In the genomic region with DNA sequence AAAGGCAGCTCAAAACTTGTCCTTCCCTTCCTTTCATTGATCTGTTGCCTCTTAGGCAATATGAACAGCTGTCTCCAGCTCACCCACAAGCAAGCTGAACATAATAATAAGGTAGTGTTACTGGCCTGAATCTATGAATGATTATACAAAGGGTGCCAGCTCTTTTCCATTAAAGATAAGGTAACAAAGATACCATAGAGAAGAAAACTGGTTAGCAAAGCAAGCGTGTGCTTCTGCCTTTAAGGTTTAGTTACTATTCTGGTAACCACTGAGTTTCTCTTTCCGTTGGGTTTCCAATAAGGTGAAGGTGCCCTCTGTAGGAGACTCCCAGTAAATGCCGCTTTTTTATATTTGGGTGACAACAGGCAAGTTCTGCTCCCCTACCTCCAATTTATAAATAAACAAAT, we compare ENCODE assay signal across 8 cellular contexts. TPM values are rescaled to one million over a fixed set of nuclear protein-coding genes. Genes with fewer than 3 reads are reported as not detected.
A peak's percentile ranks its signal among the peaks of the same experiment; 100 is the strongest.
DNase-seq lines count a peak whose midpoint lies in the region; ATAC-seq, FAIRE-seq and TF ChIP-seq lines count a peak whose summit lies in the region.

No MANE protein-coding gene starts in this region.

- DNase-seq in GM12891 (ENCODE audit: insufficient read length, low spot score) (no peak), Panc1 (ENCODE audit: low read depth, low spot score) (peak; percentile 7), esophagus muscularis mucosa (ENCODE audit: extremely low spot score) (no peak)
- DNase-seq in stimulated activated effector memory CD8-positive, alpha-beta T cell treated with anti-CD3 and anti-CD28 coated beads, Interleukin-12 subunit alpha, Interleukin-12 subunit beta, amount 100 ng/mL, for 72 hours (ENCODE audit: low spot score in 2 of 2): no peak
- DNase-seq in activated T-helper 2 cell treated with anti-CD3 and anti-CD28 coated beads, Interferon-gamma antibody, Interleukin-2, Interleukin-4, amounts not matched to agents 10 μg/mL and 5 μg/mL and 100 μg/mL, durations not matched to agents 14 hours and 24 hours and 36 hours (ENCODE audit: low spot score): no peak

- no peaks in the 10 kb centered on the region for H3K9me3 ChIP-seq in HUES64 (ENCODE audit: insufficient read depth, low read depth, low read length)
- no peaks in the 10 kb centered on the region for H3K9me3 ChIP-seq in Panc1 (ENCODE audit: control insufficient read depth, insufficient read depth, low read depth, low read length)
- peaks cover 0 to 3% (median 0%) of the 10 kb centered on the region in 4 donors for H3K9me3 ChIP-seq in esophagus muscularis mucosa
- no peaks in the 10 kb centered on the region for H3K9me3 ChIP-seq in parathyroid adenoma (ENCODE audit: control insufficient read depth, low read length)

- no peak overlapping the region for H3K4me2 ChIP-seq in parathyroid adenoma (ENCODE audit: low read length)

- peak; percentile 76 for FAIRE-seq in GM12891 (lab: Jason Lieb, UNC)

- TF ChIP-seq POLR2A in GM12891 (IDR thresholded peaks at IDR 0.05; ENCODE audit: low read depth, low read length) (no peak), esophagus muscularis mucosa (IDR thresholded peaks at IDR 0.05; ENCODE audit: low read depth) (no peak)

- ATAC-seq in GM21723 (IDR thresholded peaks at IDR 0.05; ENCODE audit: unreplicated experiment): peak; percentile 97
- peak; percentile 60; the same call in 1 of the 2 replicates for ATAC-seq in Panc1
- ATAC-seq in stimulated activated effector memory CD8-positive, alpha-beta T cell treated with anti-CD3 and anti-CD28 coated beads, Interleukin-12 subunit alpha, Interleukin-12 subunit beta, amount 100 ng/mL, for 72 hours: no peak

- peaks cover 3% of the 10 kb centered on the region for H3K79me2 ChIP-seq in parathyroid adenoma

- no peak overlapping the region for H3K27ac Mint-ChIP-seq in stimulated activated effector memory CD8-positive, alpha-beta T cell treated with anti-CD3 and anti-CD28 coated beads, Interleukin-12 subunit alpha, Interleukin-12 subunit beta, amount 100 ng/mL, for 72 hours
- no peak overlapping the region for H3K27ac Mint-ChIP-seq in activated T-helper 2 cell treated with anti-CD3 and anti-CD28 coated beads, Interferon-gamma antibody, Interleukin-2, Interleukin-4, amounts not matched to agents 10 μg/mL and 5 μg/mL and 100 μg/mL, durations not matched to agents 14 hours and 24 hours and 36 hours

- H3K27me3 ChIP-seq in HUES64 (ENCODE audit: insufficient read depth, low read length): no peaks in the 10 kb centered on the region
- H3K27me3 ChIP-seq in Panc1 (ENCODE audit: control insufficient read depth, insufficient read depth, low read length): no peaks in the 10 kb centered on the region
- H3K27me3 ChIP-seq in esophagus muscularis mucosa: no peaks in the 10 kb centered on the region
- H3K27me3 ChIP-seq in parathyroid adenoma (ENCODE audit: control insufficient read depth, insufficient read depth, low read length): no peaks in the 10 kb centered on the region

- no peaks in the 10 kb centered on the region for H3K36me3 ChIP-seq in HUES64 (ENCODE audit: insufficient read depth, low read length)
- H3K36me3 ChIP-seq in Panc1 (ENCODE audit: control insufficient read depth, insufficient read depth, low read length): no peaks in the 10 kb centered on the region
- H3K36me3 ChIP-seq in esophagus muscularis mucosa: no peaks in the 10 kb centered on the region
- H3K36me3 ChIP-seq in parathyroid adenoma (ENCODE audit: control insufficient read depth, insufficient read depth, low read length): no peaks in the 10 kb centered on the region

- intact Hi-C loops in Panc1 (cut with micrococcal nuclease; ENCODE audit: unreplicated experiment) (no loop called here), esophagus muscularis mucosa (cut with DNase I) (no loop called here)
- intact Hi-C loops in activated T-helper 2 cell treated with anti-CD3 and anti-CD28 coated beads, Interferon-gamma antibody, Interleukin-2, Interleukin-4, amounts not matched to agents 10 μg/mL and 5 μg/mL and 100 μg/mL, durations not matched to agents 14 hours and 24 hours and 36 hours (cut with micrococcal nuclease): loop anchor here (5.0 to 10.0 kb wide), 4 partner anchors 414 to 1264 kb away; no protein-coding TSS in a partner anchor

- in situ Hi-C loops in Panc1 (cut with HindIII; ENCODE audit: low pct_unique_long_range_greater_than_20kb, low sequenced_read_pairs): no loop called here

- H3K4me3 Mint-ChIP-seq in stimulated activated effector memory CD8-positive, alpha-beta T cell treated with anti-CD3 and anti-CD28 coated beads, Interleukin-12 subunit alpha, Interleukin-12 subunit beta, amount 100 ng/mL, for 72 hours: no peak overlapping the region
- no peak overlapping the region for H3K4me3 Mint-ChIP-seq in activated T-helper 2 cell treated with anti-CD3 and anti-CD28 coated beads, Interferon-gamma antibody, Interleukin-2, Interleukin-4, amounts not matched to agents 10 μg/mL and 5 μg/mL and 100 μg/mL, durations not matched to agents 14 hours and 24 hours and 36 hours (ENCODE audit: low read depth)

- H2AFZ ChIP-seq in parathyroid adenoma: no peak overlapping the region

- H3K27me3 Mint-ChIP-seq in activated T-helper 2 cell treated with anti-CD3 and anti-CD28 coated beads, Interferon-gamma antibody, Interleukin-2, Interleukin-4, amounts not matched to agents 10 μg/mL and 5 μg/mL and 100 μg/mL, durations not matched to agents 14 hours and 24 hours and 36 hours (ENCODE audit: low read depth): peaks cover 14% of the 10 kb centered on the region

- CTCF ChIA-PET in Panc1 (lab: Charles Lee): no interaction called here

- H3K36me3 Mint-ChIP-seq in stimulated activated effector memory CD8-positive, alpha-beta T cell treated with anti-CD3 and anti-CD28 coated beads, Interleukin-12 subunit alpha, Interleukin-12 subunit beta, amount 100 ng/mL, for 72 hours: no peaks in the 10 kb centered on the region
- H3K36me3 Mint-ChIP-seq in activated T-helper 2 cell treated with anti-CD3 and anti-CD28 coated beads, Interferon-gamma antibody, Interleukin-2, Interleukin-4, amounts not matched to agents 10 μg/mL and 5 μg/mL and 100 μg/mL, durations not matched to agents 14 hours and 24 hours and 36 hours (ENCODE audit: low read depth): no peaks in the 10 kb centered on the region

- no peak for TF ChIP-seq EP300 in esophagus muscularis mucosa (IDR thresholded peaks at IDR 0.05)

- 10% methylated on average over 2 of the region's 3 CpGs for WGBS in HUES64
- WGBS in esophagus muscularis mucosa: 10% methylated on average over 3 of the region's 3 CpGs

- H3K4me3 ChIP-seq in HUES64 (ENCODE audit: low read length) (no peak overlapping the region), Panc1 (ENCODE audit: low read depth in 2 of 2, low read length in 2 of 2) (no peak overlapping the region), esophagus muscularis mucosa (no peak overlapping the region), parathyroid adenoma (ENCODE audit: low read depth, low read length) (no peak overlapping the region)

- H3K9me3 Mint-ChIP-seq in stimulated activated effector memory CD8-positive, alpha-beta T cell treated with anti-CD3 and anti-CD28 coated beads, Interleukin-12 subunit alpha, Interleukin-12 subunit beta, amount 100 ng/mL, for 72 hours: peaks cover 3% of the 10 kb centered on the region
- H3K9me3 Mint-ChIP-seq in activated T-helper 2 cell treated with anti-CD3 and anti-CD28 coated beads, Interferon-gamma antibody, Interleukin-2, Interleukin-4, amounts not matched to agents 10 μg/mL and 5 μg/mL and 100 μg/mL, durations not matched to agents 14 hours and 24 hours and 36 hours: no peaks in the 10 kb centered on the region

- POLR2A ChIA-PET in Panc1 (lab: Charles Lee): no interaction called here

- no TSS peak for BruUV-seq in Panc1 (replicated peaks; lab: Mats Ljungman, UMichigan)

- H3K9ac ChIP-seq in HUES64 (ENCODE audit: low read depth, low read length) (peak overlapping the region; percentile 48; the same call in 1 of the 2 replicates), parathyroid adenoma (no peak overlapping the region)

- peaks cover 52% of the 10 kb centered on the region for H3K4me1 ChIP-seq in HUES64 (ENCODE audit: insufficient read depth, low read length)
- no peaks in the 10 kb centered on the region for H3K4me1 ChIP-seq in Panc1 (ENCODE audit: control insufficient read depth, insufficient read depth, low read length)
- H3K4me1 ChIP-seq in esophagus muscularis mucosa: no peaks in the 10 kb centered on the region
- H3K4me1 ChIP-seq in parathyroid adenoma: no peaks in the 10 kb centered on the region

- TF ChIP-seq CTCF in Panc1 (IDR thresholded peaks at IDR 0.05) (peak; percentile 55; the same call in 1 of the 2 replicates), esophagus muscularis mucosa (IDR thresholded peaks at IDR 0.05) (peak; percentile 19 to 46 (median 29)), parathyroid adenoma (IDR thresholded peaks at IDR 0.05) (peak; percentile 40)

- H3K27ac ChIP-seq in HUES64 (ENCODE audit: low read depth, low read length): peak overlapping the region; percentile 50; the same call in 1 of the 2 replicates
- H3K27ac ChIP-seq in Panc1 (ENCODE audit: low read length): no peak overlapping the region
- no peak overlapping the region for H3K27ac ChIP-seq in esophagus muscularis mucosa (replicated peaks in 1 of 4)
- H3K27ac ChIP-seq in parathyroid adenoma: no peak overlapping the region

- no peaks in the 10 kb centered on the region for H3K4me1 Mint-ChIP-seq in stimulated activated effector memory CD8-positive, alpha-beta T cell treated with anti-CD3 and anti-CD28 coated beads, Interleukin-12 subunit alpha, Interleukin-12 subunit beta, amount 100 ng/mL, for 72 hours
- H3K4me1 Mint-ChIP-seq in activated T-helper 2 cell treated with anti-CD3 and anti-CD28 coated beads, Interferon-gamma antibody, Interleukin-2, Interleukin-4, amounts not matched to agents 10 μg/mL and 5 μg/mL and 100 μg/mL, durations not matched to agents 14 hours and 24 hours and 36 hours (ENCODE audit: low read depth): peaks cover 8% of the 10 kb centered on the region

TF ChIP-seq in GM12891, 5 proteins besides CTCF, POLR2A, EP300 and RAD21:
- TF ChIP-seq PAX5 (IDR thresholded peaks at IDR 0.05; ENCODE audit: insufficient read depth, low read length, severe bottlenecking) (no peak), TAF1 (IDR thresholded peaks at IDR 0.05; ENCODE audit: low read depth, low read length) (no peak), SPI1 (IDR thresholded peaks at IDR 0.05; ENCODE audit: low read depth, low read length) (no peak), POU2F2 (IDR thresholded peaks at IDR 0.05; ENCODE audit: low read depth, low read length) (no peak), POLR2AphosphoS5 (IDR thresholded peaks at IDR 0.05; ENCODE audit: low read depth, low read length) (no peak)
TF ChIP-seq in GM12891: peak in this region for 0.

RNA-seq across cellular contexts. Expression of gene DACH1, which starts 12.1 kb away (rescaled TPM):
- not detected for polyA plus RNA-seq in GM12891 (2012; ENCODE audit: low read depth, missing spikeins)
- 4.6 TPM for polyA plus RNA-seq in HUES64 (2013, experiment 1 of 2)
- polyA plus RNA-seq in HUES64 (2013, experiment 2 of 2): 6.7 TPM
- total RNA-seq in Panc1 (2021; ENCODE audit: unreplicated experiment) (0.54 TPM), esophagus muscularis mucosa (1 to 10 TPM; 1.2 to 2.0 (median 1.5) TPM)
- polyA plus RNA-seq in Panc1 (2012; ENCODE audit: insufficient read length): 0.98 TPM
- total RNA-seq in activated T-helper 2 cell treated with anti-CD3 and anti-CD28 coated beads, Interferon-gamma antibody, Interleukin-2, Interleukin-4, amounts not matched to agents 10 μg/mL and 5 μg/mL and 100 μg/mL, durations not matched to agents 14 hours and 24 hours and 36 hours: not detected in 2 replicates
